In genomic region chr15:31325976-31326728, GRCh38 we compare ENCODE assay signal across 8 cellular contexts.
DNase-seq lines count a peak whose midpoint lies in the region; FAIRE-seq and TF ChIP-seq lines count a peak whose summit lies in the region.

No MANE protein-coding gene starts in this region.

- peak overlapping the region; percentile 82 to 94 (median 90) for H3K4me3 Mint-ChIP-seq in nephron

- H3K27me3 Mint-ChIP-seq in nephron (ENCODE audit: low read depth): peaks cover 3% of the 10 kb centered on the region

- TF ChIP-seq CTCF in LNCaP clone FGC (IDR thresholded peaks at IDR 0.05; ENCODE audit: control insufficient read depth, extremely low read depth, insufficient read depth): no peak
- no peak for TF ChIP-seq CTCF in nephron (IDR thresholded peaks at IDR 0.05; ENCODE audit: unreplicated experiment in 3 of 3)

- no peaks in the 10 kb centered on the region for H3K9me3 Mint-ChIP-seq in nephron

- H3K4me3 ChIP-seq in LNCaP clone FGC (ENCODE audit: low read depth, low read length): peak overlapping the region; percentile 71

- DNase-seq in ELR (ENCODE audit: low read depth): peak; percentile 95
- DNase-seq in H54 (ENCODE audit: insufficient read length, low spot score): peak; percentile 99
- DNase-seq in LNCaP clone FGC (ENCODE audit: low read depth): peak; percentile 83
- peak; percentile 92 to 94 for DNase-seq in SHP77 (lab: John Stamatoyannopoulos, UW)
- peak; percentile 100 for DNase-seq in activated gamma-delta T cell (lab: John Stamatoyannopoulos, UW)
- peak; percentile 97 for DNase-seq in fibroblast of the conjunctiva (ENCODE audit: low read depth)
- peak; percentile 97 for DNase-seq in stimulated activated naive CD4-positive, alpha-beta T cell treated with Interleukin-2 at 50 U/mL for 16 hours (lab: John Stamatoyannopoulos, UW)

- peak; percentile 68 for FAIRE-seq in H54 (lab: Jason Lieb, UNC)

- H3K4me1 Mint-ChIP-seq in nephron: peaks cover 34% of the 10 kb centered on the region

- H3K27ac Mint-ChIP-seq in nephron: peak overlapping the region in 2 of 3 experiments; percentile 64 to 91

- TF ChIP-seq POLR2A in H54 (IDR thresholded peaks at IDR 0.05; ENCODE audit: low read depth, low read length): peak; percentile 36; the same call in 1 of the 2 replicates

- no peaks in the 10 kb centered on the region for H3K36me3 Mint-ChIP-seq in nephron (ENCODE audit: low read depth)

Comparison
In these comparisons a context has a peak if more than half of its experiments do, and no peak if none do; other contexts are left out.
1. Peak in every context shown above with its lines: DNase-seq and H3K4me3 ChIP-seq.